In genomic region chr14:60658116-60658515, GRCh38 we compare ENCODE assay signal across 11 cellular contexts. TPM values are rescaled to one million over a fixed set of nuclear protein-coding genes. Genes with fewer than 3 reads are reported as not detected.
DNase-seq lines count a peak whose midpoint lies in the region; ATAC-seq and TF ChIP-seq lines count a peak whose summit lies in the region.
"Had no signal": no experiment of that assay in that cellular context is flagged by ENCODE, and none has a peak within 500 bp of the region (broad histone marks: within the 10 kb centered on the region; RNA-seq: fewer than 3 reads in every experiment).

No MANE protein-coding gene starts in this region.

- ATAC-seq in body of pancreas: no peak

- no peak for TF ChIP-seq CTCF in colonic mucosa (IDR thresholded peaks at IDR 0.05)
- no peak for TF ChIP-seq CTCF in neural crest cell (conservative IDR thresholded peaks at IDR 0.05)
- TF ChIP-seq CTCF in body of pancreas (IDR thresholded peaks at IDR 0.05): no peak

- CTCF ChIA-PET in CD8-positive, alpha-beta memory T cell (lab: Charles Lee): no interaction called here

- H3K4me3 Mint-ChIP-seq in CD8-positive, alpha-beta memory T cell: peak overlapping the region; percentile 35 to 84 (median 78)
- H3K4me3 Mint-ChIP-seq in neural crest cell: peak overlapping the region; percentile 96

- H3K4me1 Mint-ChIP-seq in CD8-positive, alpha-beta memory T cell: peaks cover 43 to 50% (median 47%) of the 10 kb centered on the region in 3 donors
- peaks cover 48% of the 10 kb centered on the region for H3K4me1 Mint-ChIP-seq in neural crest cell

- H3K4me3 ChIP-seq in CD8-positive, alpha-beta memory T cell (ENCODE audit: low read length): no peak overlapping the region
- H3K4me3 ChIP-seq in colonic mucosa: peak overlapping the region; percentile 65
- H3K4me3 ChIP-seq in body of pancreas: no peak overlapping the region

- H3K9me3 ChIP-seq in CD8-positive, alpha-beta memory T cell (ENCODE audit: low read length): no peaks in the 10 kb centered on the region
- H3K9me3 ChIP-seq in colonic mucosa (no peaks in the 10 kb centered on the region), body of pancreas (no peaks in the 10 kb centered on the region)
- H3K9me3 ChIP-seq: sigmoid colon had no signal

- no peaks in the 10 kb centered on the region for H3K36me3 ChIP-seq in CD8-positive, alpha-beta memory T cell (ENCODE audit: insufficient read depth, low read length)
- H3K36me3 ChIP-seq in colonic mucosa: no peaks in the 10 kb centered on the region
- H3K36me3 ChIP-seq in body of pancreas (replicated peaks in 1 of 2; ENCODE audit: insufficient read depth in 1 of 2, low read depth in 2 of 2): no peaks in the 10 kb centered on the region
- H3K36me3 ChIP-seq: sigmoid colon had no signal

- no peaks in the 10 kb centered on the region for H3K36me3 Mint-ChIP-seq in CD8-positive, alpha-beta memory T cell
- H3K36me3 Mint-ChIP-seq in neural crest cell (ENCODE audit: low read depth): no peaks in the 10 kb centered on the region

- no peak for DNase-seq in CD8-positive, alpha-beta memory T cell
- DNase-seq in LHCN-M2 (ENCODE audit: low read depth) (peak; percentile 35), colonic mucosa (no peak), neural crest cell (ENCODE audit: low read depth, low spot score) (no peak), body of pancreas (no peak), AG08396 (ENCODE audit: low spot score) (no peak), GM19238 (ENCODE audit: insufficient read length, low spot score) (no peak)
- DNase-seq in stimulated activated CD4-positive, alpha-beta T cell treated with anti-CD3 and anti-CD28 coated beads, Interleukin-4, amount 100 ng/mL, for 24 hours: no peak
- DNase-seq: effector CD8-positive, alpha-beta T cell; sigmoid colon; SW 1271 had no signal

- H3K27ac ChIP-seq in CD8-positive, alpha-beta memory T cell (ENCODE audit: low read depth, low read length): no peak overlapping the region
- no peak overlapping the region for H3K27ac ChIP-seq in colonic mucosa
- H3K27ac ChIP-seq in body of pancreas: no peak overlapping the region
- H3K27ac ChIP-seq: sigmoid colon had no signal

- H3K4me1 ChIP-seq in CD8-positive, alpha-beta memory T cell (ENCODE audit: insufficient read depth, low read length): peaks cover 14% of the 10 kb centered on the region
- peaks cover 5% of the 10 kb centered on the region for H3K4me1 ChIP-seq in colonic mucosa
- H3K4me1 ChIP-seq in body of pancreas: peaks cover 27% of the 10 kb centered on the region

- H3K9me3 Mint-ChIP-seq in CD8-positive, alpha-beta memory T cell: no peaks in the 10 kb centered on the region
- no peaks in the 10 kb centered on the region for H3K9me3 Mint-ChIP-seq in neural crest cell

- intact Hi-C loops in colonic mucosa (cut with DNase I): loop anchor here (10.0 kb wide), 1 partner anchor 367 kb away; no protein-coding TSS in a partner anchor
- intact Hi-C loops in body of pancreas (cut with DNase I): no loop called here

- POLR2A ChIA-PET in CD8-positive, alpha-beta memory T cell (lab: Charles Lee): no interaction called here

- H3K27me3 ChIP-seq in CD8-positive, alpha-beta memory T cell (ENCODE audit: insufficient read depth, low read length, poor library complexity, severe bottlenecking): peaks cover 47% of the 10 kb centered on the region
- H3K27me3 ChIP-seq in colonic mucosa: peaks cover 67% of the 10 kb centered on the region
- H3K27me3 ChIP-seq in body of pancreas: peaks cover 0 to 24% of the 10 kb centered on the region in 2 donors

- H3K9ac ChIP-seq in colonic mucosa (ENCODE audit: low read depth in 2 of 2, low read length in 2 of 2): no peak overlapping the region

- peaks cover 55 to 83% of the 10 kb centered on the region in 2 donors for H3K27me3 Mint-ChIP-seq in CD8-positive, alpha-beta memory T cell
- peaks cover 90% of the 10 kb centered on the region for H3K27me3 Mint-ChIP-seq in neural crest cell (ENCODE audit: low read depth)

- 38 to 43% methylated on average over 10 of the region's 10 CpGs for WGBS in body of pancreas, 2 donors

- no peak for TF ChIP-seq POLR2A in body of pancreas (IDR thresholded peaks at IDR 0.05)

- no peak overlapping the region for H3K27ac Mint-ChIP-seq in CD8-positive, alpha-beta memory T cell
- H3K27ac Mint-ChIP-seq in neural crest cell (ENCODE audit: unreplicated experiment): no peak overlapping the region

RNA-seq across cellular contexts. Expression of gene SIX1, which starts 8.8 kb away (rescaled TPM):
- total RNA-seq in CD8-positive, alpha-beta memory T cell: not detected
- polyA plus RNA-seq in CD8-positive, alpha-beta memory T cell: not detected
- total RNA-seq in LHCN-M2 (2014; rRNA removed) (156 and 183 TPM in 2 replicates), colonic mucosa (not detected), neural crest cell (0.44 and 0.48 TPM in 2 replicates), body of pancreas (under 1 TPM in 1 of 2 donors, not detected in 1; 0.33 TPM)
- polyA plus RNA-seq in LHCN-M2 (2012): 68.4 TPM

Comparison
In these comparisons a context has a peak if more than half of its experiments do, and no peak if none do; other contexts are left out.
1. RNA of gene SIX1, which starts 8.8 kb away (total RNA-seq): 156 to 183 TPM in LHCN-M2; 0.44 to 0.48 TPM in neural crest cell, 0.33 TPM in body of pancreas, not detected in colonic mucosa and not detected in CD8-positive, alpha-beta memory T cell; every median in the first group is over 100 times any median in the second.